2 cellular contexts compared by ENCODE assay signal in genomic region chr16:2473425-2473926, GRCh38.
TF ChIP-seq lines count a peak whose summit lies in the region.

No MANE protein-coding gene starts in this region.

TF ChIP-seq in HEK293, 187 proteins besides CTCF, POLR2A, EP300 and RAD21 (continues in another document):
- TF ChIP-seq, protein P1, sequence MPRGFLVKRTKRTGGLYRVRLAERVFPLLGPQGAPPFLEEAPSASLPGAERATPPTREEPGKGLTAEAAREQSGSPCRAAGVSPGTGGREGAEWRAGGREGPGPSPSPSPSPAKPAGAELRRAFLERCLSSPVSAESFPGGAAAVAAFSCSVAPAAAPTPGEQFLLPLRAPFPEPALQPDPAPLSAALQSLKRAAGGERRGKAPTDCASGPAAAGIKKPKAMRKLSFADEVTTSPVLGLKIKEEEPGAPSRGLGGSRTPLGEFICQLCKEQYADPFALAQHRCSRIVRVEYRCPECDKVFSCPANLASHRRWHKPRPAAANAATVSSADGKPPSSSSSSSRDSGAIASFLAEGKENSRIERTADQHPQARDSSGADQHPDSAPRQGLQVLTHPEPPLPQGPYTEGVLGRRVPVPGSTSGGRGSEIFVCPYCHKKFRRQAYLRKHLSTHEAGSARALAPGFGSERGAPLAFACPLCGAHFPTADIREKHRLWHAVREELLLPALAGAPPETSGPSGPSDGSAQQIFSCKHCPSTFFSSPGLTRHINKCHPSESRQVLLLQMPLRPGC (tag by site-specific recombination; IDR thresholded peaks at IDR 0.05) = peak; percentile 48; the same call in 1 of the 2 replicates
- TF ChIP-seq, protein P2, sequence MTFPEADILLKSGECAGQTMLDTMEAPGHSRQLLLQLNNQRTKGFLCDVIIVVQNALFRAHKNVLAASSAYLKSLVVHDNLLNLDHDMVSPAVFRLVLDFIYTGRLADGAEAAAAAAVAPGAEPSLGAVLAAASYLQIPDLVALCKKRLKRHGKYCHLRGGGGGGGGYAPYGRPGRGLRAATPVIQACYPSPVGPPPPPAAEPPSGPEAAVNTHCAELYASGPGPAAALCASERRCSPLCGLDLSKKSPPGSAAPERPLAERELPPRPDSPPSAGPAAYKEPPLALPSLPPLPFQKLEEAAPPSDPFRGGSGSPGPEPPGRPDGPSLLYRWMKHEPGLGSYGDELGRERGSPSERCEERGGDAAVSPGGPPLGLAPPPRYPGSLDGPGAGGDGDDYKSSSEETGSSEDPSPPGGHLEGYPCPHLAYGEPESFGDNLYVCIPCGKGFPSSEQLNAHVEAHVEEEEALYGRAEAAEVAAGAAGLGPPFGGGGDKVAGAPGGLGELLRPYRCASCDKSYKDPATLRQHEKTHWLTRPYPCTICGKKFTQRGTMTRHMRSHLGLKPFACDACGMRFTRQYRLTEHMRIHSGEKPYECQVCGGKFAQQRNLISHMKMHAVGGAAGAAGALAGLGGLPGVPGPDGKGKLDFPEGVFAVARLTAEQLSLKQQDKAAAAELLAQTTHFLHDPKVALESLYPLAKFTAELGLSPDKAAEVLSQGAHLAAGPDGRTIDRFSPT (tag by site-specific recombination; IDR thresholded peaks at IDR 0.05) = peak; percentile 76
- TF ChIP-seq ZNF121 (tag by site-specific recombination; IDR thresholded peaks at IDR 0.05) (no peak), SP3 (tag by site-specific recombination; IDR thresholded peaks at IDR 0.05) (peak; percentile 95), ZNF580 (tag by site-specific recombination; IDR thresholded peaks at IDR 0.05) (no peak), ZNF701 (tag by site-specific recombination; IDR thresholded peaks at IDR 0.05) (no peak), ZNF433 (tag by site-specific recombination; IDR thresholded peaks at IDR 0.05; ENCODE audit: low read depth) (no peak), ZNF473 (tag by site-specific recombination; IDR thresholded peaks at IDR 0.05) (no peak), KLF9 (tag by site-specific recombination; IDR thresholded peaks at IDR 0.05; ENCODE audit: low read depth) (peak; percentile 85), ZNF654 (tag by site-specific recombination; IDR thresholded peaks at IDR 0.05; ENCODE audit: low read depth) (no peak), EGR2 (tag by site-specific recombination; IDR thresholded peaks at IDR 0.05; ENCODE audit: low read depth) (peak; percentile 84), KLF1 (tag by site-specific recombination; IDR thresholded peaks at IDR 0.05) (peak; percentile 77), ZNF76 (tag by site-specific recombination; IDR thresholded peaks at IDR 0.05; ENCODE audit: borderline replicate concordance, low read depth) (peak; percentile 87)
- TF ChIP-seq, protein P3, sequence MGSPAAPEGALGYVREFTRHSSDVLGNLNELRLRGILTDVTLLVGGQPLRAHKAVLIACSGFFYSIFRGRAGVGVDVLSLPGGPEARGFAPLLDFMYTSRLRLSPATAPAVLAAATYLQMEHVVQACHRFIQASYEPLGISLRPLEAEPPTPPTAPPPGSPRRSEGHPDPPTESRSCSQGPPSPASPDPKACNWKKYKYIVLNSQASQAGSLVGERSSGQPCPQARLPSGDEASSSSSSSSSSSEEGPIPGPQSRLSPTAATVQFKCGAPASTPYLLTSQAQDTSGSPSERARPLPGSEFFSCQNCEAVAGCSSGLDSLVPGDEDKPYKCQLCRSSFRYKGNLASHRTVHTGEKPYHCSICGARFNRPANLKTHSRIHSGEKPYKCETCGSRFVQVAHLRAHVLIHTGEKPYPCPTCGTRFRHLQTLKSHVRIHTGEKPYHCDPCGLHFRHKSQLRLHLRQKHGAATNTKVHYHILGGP (tag by site-specific recombination; IDR thresholded peaks at IDR 0.05) = no peak
- TF ChIP-seq, protein P4, sequence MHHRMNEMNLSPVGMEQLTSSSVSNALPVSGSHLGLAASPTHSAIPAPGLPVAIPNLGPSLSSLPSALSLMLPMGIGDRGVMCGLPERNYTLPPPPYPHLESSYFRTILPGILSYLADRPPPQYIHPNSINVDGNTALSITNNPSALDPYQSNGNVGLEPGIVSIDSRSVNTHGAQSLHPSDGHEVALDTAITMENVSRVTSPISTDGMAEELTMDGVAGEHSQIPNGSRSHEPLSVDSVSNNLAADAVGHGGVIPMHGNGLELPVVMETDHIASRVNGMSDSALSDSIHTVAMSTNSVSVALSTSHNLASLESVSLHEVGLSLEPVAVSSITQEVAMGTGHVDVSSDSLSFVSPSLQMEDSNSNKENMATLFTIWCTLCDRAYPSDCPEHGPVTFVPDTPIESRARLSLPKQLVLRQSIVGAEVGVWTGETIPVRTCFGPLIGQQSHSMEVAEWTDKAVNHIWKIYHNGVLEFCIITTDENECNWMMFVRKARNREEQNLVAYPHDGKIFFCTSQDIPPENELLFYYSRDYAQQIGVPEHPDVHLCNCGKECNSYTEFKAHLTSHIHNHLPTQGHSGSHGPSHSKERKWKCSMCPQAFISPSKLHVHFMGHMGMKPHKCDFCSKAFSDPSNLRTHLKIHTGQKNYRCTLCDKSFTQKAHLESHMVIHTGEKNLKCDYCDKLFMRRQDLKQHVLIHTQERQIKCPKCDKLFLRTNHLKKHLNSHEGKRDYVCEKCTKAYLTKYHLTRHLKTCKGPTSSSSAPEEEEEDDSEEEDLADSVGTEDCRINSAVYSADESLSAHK (tag by site-specific recombination; IDR thresholded peaks at IDR 0.05) = 0 out of 2 replicates have a peak, but pooled peaks have one; percentile 27
- TF ChIP-seq, protein P5, sequence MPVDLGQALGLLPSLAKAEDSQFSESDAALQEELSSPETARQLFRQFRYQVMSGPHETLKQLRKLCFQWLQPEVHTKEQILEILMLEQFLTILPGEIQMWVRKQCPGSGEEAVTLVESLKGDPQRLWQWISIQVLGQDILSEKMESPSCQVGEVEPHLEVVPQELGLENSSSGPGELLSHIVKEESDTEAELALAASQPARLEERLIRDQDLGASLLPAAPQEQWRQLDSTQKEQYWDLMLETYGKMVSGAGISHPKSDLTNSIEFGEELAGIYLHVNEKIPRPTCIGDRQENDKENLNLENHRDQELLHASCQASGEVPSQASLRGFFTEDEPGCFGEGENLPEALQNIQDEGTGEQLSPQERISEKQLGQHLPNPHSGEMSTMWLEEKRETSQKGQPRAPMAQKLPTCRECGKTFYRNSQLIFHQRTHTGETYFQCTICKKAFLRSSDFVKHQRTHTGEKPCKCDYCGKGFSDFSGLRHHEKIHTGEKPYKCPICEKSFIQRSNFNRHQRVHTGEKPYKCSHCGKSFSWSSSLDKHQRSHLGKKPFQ (tag by site-specific recombination; IDR thresholded peaks at IDR 0.05) = no peak

TF ChIP-seq in HepG2, 621 proteins besides CTCF, POLR2A, EP300 and RAD21 (continues in another document):
- no peak for TF ChIP-seq ELF4 (CRISPR knock-in tag; IDR thresholded peaks at IDR 0.05; ENCODE audit: borderline replicate concordance)
- TF ChIP-seq RAD51 (IDR thresholded peaks at IDR 0.05; ENCODE audit: borderline replicate concordance) = no peak
- peak; percentile 10; the same call in 1 of the 2 replicates for TF ChIP-seq MYC (CRISPR knock-in tag; IDR thresholded peaks at IDR 0.05; ENCODE audit: borderline replicate concordance)
- no peak for TF ChIP-seq ZBTB7A (CRISPR knock-in tag; IDR thresholded peaks at IDR 0.05)
- no peak for TF ChIP-seq RNF2 (conservative IDR thresholded peaks at IDR 0.05; ENCODE audit: low read depth)
- no peak for TF ChIP-seq NR2F6 (IDR thresholded peaks at IDR 0.05)
- 0 out of 2 replicates have a peak, but pooled peaks have one; percentile 9 for TF ChIP-seq NR2F6 (CRISPR knock-in tag; IDR thresholded peaks at IDR 0.05)
- no peak for TF ChIP-seq PREB (CRISPR knock-in tag; IDR thresholded peaks at IDR 0.05)
- TF ChIP-seq SP2 (CRISPR knock-in tag; IDR thresholded peaks at IDR 0.05) = 0 out of 2 replicates have a peak, but pooled peaks have one; percentile 0
- TF ChIP-seq NFIB (CRISPR knock-in tag; IDR thresholded peaks at IDR 0.05; ENCODE audit: borderline replicate concordance) = no peak
- 0 out of 2 replicates have a peak, but pooled peaks have one; percentile 20 for TF ChIP-seq CBX5 (CRISPR knock-in tag; IDR thresholded peaks at IDR 0.05; ENCODE audit: borderline replicate concordance)
- TF ChIP-seq SP4 (CRISPR knock-in tag; IDR thresholded peaks at IDR 0.05) = peak; percentile 64; the same call in 1 of the 2 replicates
- TF ChIP-seq TBP (CRISPR knock-in tag; IDR thresholded peaks at IDR 0.05) = no peak
- no peak for TF ChIP-seq ZNF260 (CRISPR knock-in tag; IDR thresholded peaks at IDR 0.05; ENCODE audit: borderline replicate concordance, low read depth)
- 0 out of 2 replicates have a peak, but pooled peaks have one; percentile 20 for TF ChIP-seq ZNF788 (CRISPR knock-in tag; IDR thresholded peaks at IDR 0.05; ENCODE audit: borderline replicate concordance)
- TF ChIP-seq ZNF468 (CRISPR knock-in tag; IDR thresholded peaks at IDR 0.05) = no peak
- peak; percentile 81; the same call in 1 of the 2 replicates for TF ChIP-seq ZNF326 (CRISPR knock-in tag; IDR thresholded peaks at IDR 0.05; ENCODE audit: borderline replicate concordance)
- TF ChIP-seq SALL2 (CRISPR knock-in tag; IDR thresholded peaks at IDR 0.05) = 0 out of 2 replicates have a peak, but pooled peaks have one; percentile 8
- TF ChIP-seq SALL1 (CRISPR knock-in tag; IDR thresholded peaks at IDR 0.05) = peak; percentile 6; the same call in 1 of the 2 replicates
- TF ChIP-seq, protein P6, sequence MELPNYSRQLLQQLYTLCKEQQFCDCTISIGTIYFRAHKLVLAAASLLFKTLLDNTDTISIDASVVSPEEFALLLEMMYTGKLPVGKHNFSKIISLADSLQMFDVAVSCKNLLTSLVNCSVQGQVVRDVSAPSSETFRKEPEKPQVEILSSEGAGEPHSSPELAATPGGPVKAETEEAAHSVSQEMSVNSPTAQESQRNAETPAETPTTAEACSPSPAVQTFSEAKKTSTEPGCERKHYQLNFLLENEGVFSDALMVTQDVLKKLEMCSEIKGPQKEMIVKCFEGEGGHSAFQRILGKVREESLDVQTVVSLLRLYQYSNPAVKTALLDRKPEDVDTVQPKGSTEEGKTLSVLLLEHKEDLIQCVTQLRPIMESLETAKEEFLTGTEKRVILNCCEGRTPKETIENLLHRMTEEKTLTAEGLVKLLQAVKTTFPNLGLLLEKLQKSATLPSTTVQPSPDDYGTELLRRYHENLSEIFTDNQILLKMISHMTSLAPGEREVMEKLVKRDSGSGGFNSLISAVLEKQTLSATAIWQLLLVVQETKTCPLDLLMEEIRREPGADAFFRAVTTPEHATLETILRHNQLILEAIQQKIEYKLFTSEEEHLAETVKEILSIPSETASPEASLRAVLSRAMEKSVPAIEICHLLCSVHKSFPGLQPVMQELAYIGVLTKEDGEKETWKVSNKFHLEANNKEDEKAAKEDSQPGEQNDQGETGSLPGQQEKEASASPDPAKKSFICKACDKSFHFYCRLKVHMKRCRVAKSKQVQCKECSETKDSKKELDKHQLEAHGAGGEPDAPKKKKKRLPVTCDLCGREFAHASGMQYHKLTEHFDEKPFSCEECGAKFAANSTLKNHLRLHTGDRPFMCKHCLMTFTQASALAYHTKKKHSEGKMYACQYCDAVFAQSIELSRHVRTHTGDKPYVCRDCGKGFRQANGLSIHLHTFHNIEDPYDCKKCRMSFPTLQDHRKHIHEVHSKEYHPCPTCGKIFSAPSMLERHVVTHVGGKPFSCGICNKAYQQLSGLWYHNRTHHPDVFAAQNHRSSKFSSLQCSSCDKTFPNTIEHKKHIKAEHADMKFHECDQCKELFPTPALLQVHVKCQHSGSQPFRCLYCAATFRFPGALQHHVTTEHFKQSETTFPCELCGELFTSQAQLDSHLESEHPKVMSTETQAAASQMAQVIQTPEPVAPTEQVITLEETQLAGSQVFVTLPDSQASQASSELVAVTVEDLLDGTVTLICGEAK (IDR thresholded peaks at IDR 0.05) = no peak
- TF ChIP-seq, protein P6 (CRISPR knock-in tag; IDR thresholded peaks at IDR 0.05) = 0 out of 2 replicates have a peak, but pooled peaks have one; percentile 13
- TF ChIP-seq SP5 (CRISPR knock-in tag; IDR thresholded peaks at IDR 0.05; ENCODE audit: borderline replicate concordance, low read depth) = peak; percentile 34; the same call in 1 of the 2 replicates
- TF ChIP-seq ATF7-NPFF (CRISPR knock-in tag; IDR thresholded peaks at IDR 0.05; ENCODE audit: low read depth) = no peak
- TF ChIP-seq FOXP1 (IDR thresholded peaks at IDR 0.05) = no peak
- no peak for TF ChIP-seq FOXP1 (CRISPR knock-in tag; IDR thresholded peaks at IDR 0.05)
- no peak for TF ChIP-seq MTA3 (CRISPR knock-in tag; IDR thresholded peaks at IDR 0.05)
- TF ChIP-seq HNRNPLL (IDR thresholded peaks at IDR 0.05; ENCODE audit: low read depth, low read length, poor library complexity, severe bottlenecking) = peak; percentile 4
- peak; percentile 91 for TF ChIP-seq ZNF263 (CRISPR knock-in tag; IDR thresholded peaks at IDR 0.05)
- no peak for TF ChIP-seq YEATS4 (CRISPR knock-in tag; IDR thresholded peaks at IDR 0.05; ENCODE audit: borderline replicate concordance)
- TF ChIP-seq, protein P7, sequence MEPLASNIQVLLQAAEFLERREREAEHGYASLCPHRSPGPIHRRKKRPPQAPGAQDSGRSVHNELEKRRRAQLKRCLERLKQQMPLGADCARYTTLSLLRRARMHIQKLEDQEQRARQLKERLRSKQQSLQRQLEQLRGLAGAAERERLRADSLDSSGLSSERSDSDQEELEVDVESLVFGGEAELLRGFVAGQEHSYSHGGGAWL (CRISPR knock-in tag; IDR thresholded peaks at IDR 0.05) = no peak
